ENCODE assay signal across 14 cellular contexts in the genomic region with DNA sequence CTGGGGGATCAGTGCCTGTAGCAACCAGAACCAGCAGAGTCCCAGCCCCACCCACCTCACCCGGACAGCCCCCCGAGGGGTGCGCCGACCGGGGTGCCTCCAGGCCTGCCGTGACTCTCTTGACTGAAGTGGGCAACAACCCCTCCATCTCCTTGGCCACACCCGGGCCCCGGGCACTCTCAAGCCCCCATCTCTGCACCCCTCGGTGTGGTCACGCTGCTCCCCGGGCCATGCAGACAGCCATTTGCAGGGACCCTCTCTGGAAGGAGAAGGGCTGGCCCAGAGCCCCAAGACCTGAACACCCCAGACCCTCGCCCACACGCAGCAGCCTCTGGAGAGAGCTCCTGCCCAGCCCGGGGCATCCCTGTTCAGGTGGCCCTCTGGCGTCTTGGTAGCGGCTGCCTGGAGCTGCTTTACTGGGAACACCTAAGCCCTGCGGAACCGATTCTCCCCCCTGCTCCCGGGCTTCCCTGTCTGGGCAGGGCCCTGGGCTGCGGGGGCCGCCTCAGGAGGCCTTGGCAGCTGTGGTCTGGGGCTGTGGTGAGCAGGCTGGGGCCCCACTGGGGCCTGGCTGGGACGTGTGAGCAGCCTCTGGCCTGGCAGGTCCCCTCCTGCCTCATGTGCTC.
DNase-seq lines count a peak whose midpoint lies in the region; ATAC-seq and TF ChIP-seq lines count a peak whose summit lies in the region.
"Had no signal": no experiment of that assay in that cellular context is flagged by ENCODE, and none has a peak within 500 bp of the region (broad histone marks: within the 10 kb centered on the region; RNA-seq: fewer than 3 reads in every experiment).

No MANE protein-coding gene starts in this region.

- H3K36me3 ChIP-seq in BLaER1 (no peaks in the 10 kb centered on the region), psoas muscle (ENCODE audit: insufficient read depth in 1 of 2, low read depth in 1 of 2) (no peaks in the 10 kb centered on the region)

- H3K27ac ChIP-seq in BLaER1: no peak overlapping the region
- H3K27ac ChIP-seq in psoas muscle: no peak overlapping the region

- ATAC-seq in psoas muscle: no peak
- no peak for ATAC-seq in stimulated activated memory B cell treated with anti-CD40 and anti-IgM and Interleukin-4, amounts not matched to agents 10 μg/mL and 1 μg/mL and 100 μg/mL, for 72 hours
- ATAC-seq in HG02678 (IDR thresholded peaks at IDR 0.05; ENCODE audit: unreplicated experiment): no peak
- ATAC-seq: HCT116 had no signal

- H3K9me3 ChIP-seq in BLaER1 (no peaks in the 10 kb centered on the region), psoas muscle (no peaks in the 10 kb centered on the region)

- H3K9ac ChIP-seq in BLaER1: no peak overlapping the region

- H3K4me1 Mint-ChIP-seq in stimulated activated memory B cell treated with anti-CD40 and anti-IgM and Interleukin-4, amounts not matched to agents 10 μg/mL and 1 μg/mL and 100 μg/mL, for 72 hours: no peaks in the 10 kb centered on the region

- 62 to 70% (median 66%) methylated on average over 21 to 22 of the region's 22 CpGs for WGBS in psoas muscle, 3 donors

- H3K4me3 ChIP-seq in BLaER1: no peak overlapping the region
- no peak overlapping the region for H3K4me3 ChIP-seq in psoas muscle

- peaks cover 40% of the 10 kb centered on the region for H4K20me1 ChIP-seq in BLaER1

- intact Hi-C loops in cardiac septum (cut with DNase I): no loop called here
- intact Hi-C loops in psoas muscle (cut with DNase I): no loop called here

- peaks cover 45% of the 10 kb centered on the region for H3K4me1 ChIP-seq in BLaER1
- no peaks in the 10 kb centered on the region for H3K4me1 ChIP-seq in psoas muscle

- H3K27me3 ChIP-seq in BLaER1: peaks cover 45% of the 10 kb centered on the region
- peaks cover 0 to 58% (median 15%) of the 10 kb centered on the region in 3 donors for H3K27me3 ChIP-seq in psoas muscle (ENCODE audit: insufficient read depth in 3 of 3, low read length in 2 of 3)

- no peak overlapping the region for H3K4me3 Mint-ChIP-seq in stimulated activated memory B cell treated with anti-CD40 and anti-IgM and Interleukin-4, amounts not matched to agents 10 μg/mL and 1 μg/mL and 100 μg/mL, for 72 hours

- H3K36me3 Mint-ChIP-seq in stimulated activated memory B cell treated with anti-CD40 and anti-IgM and Interleukin-4, amounts not matched to agents 10 μg/mL and 1 μg/mL and 100 μg/mL, for 72 hours: no peaks in the 10 kb centered on the region

- peaks cover 69% of the 10 kb centered on the region for H3K27me3 Mint-ChIP-seq in stimulated activated memory B cell treated with anti-CD40 and anti-IgM and Interleukin-4, amounts not matched to agents 10 μg/mL and 1 μg/mL and 100 μg/mL, for 72 hours

- TF ChIP-seq CTCF in psoas muscle (IDR thresholded peaks at IDR 0.05): no peak

- H3K4me2 ChIP-seq in BLaER1: peak overlapping the region; percentile 73

- DNase-seq in NOMO-1 treated with DMSO at 0.1 percent for 48 hours (lab: John Stamatoyannopoulos, UW; ENCODE audit: unreplicated experiment) (peak; percentile 22), cardiac septum (ENCODE audit: low spot score) (peak; percentile 51), psoas muscle (peak; percentile 9 to 42), medulla oblongata (ENCODE audit: extremely low spot score) (no peak)
- DNase-seq in stimulated activated CD4-positive, alpha-beta T cell treated with anti-CD3 and anti-CD28 coated beads, Interleukin-2, amount 100 ng/mL, for 48 hours: no peak
- DNase-seq: NCI-H1436 treated with DMSO at 0.1 percent for 48 hours, NCI-H2081 treated with DMSO at 0.1 percent for 48 hours, NCI-H2227 treated with DMSO at 0.1 percent for 48 hours, NCI-H526, SHP77 treated with DMSO at 0.1 percent for 48 hours had no signal

- H3K27ac Mint-ChIP-seq in stimulated activated memory B cell treated with anti-CD40 and anti-IgM and Interleukin-4, amounts not matched to agents 10 μg/mL and 1 μg/mL and 100 μg/mL, for 72 hours: no peak overlapping the region

- peaks cover 4% of the 10 kb centered on the region for H3K9me3 Mint-ChIP-seq in stimulated activated memory B cell treated with anti-CD40 and anti-IgM and Interleukin-4, amounts not matched to agents 10 μg/mL and 1 μg/mL and 100 μg/mL, for 72 hours

Comparison
In these comparisons a context has a peak if more than half of its experiments do, and no peak if none do; other contexts are left out.
1. DNase-seq: peak in NOMO-1 treated with DMSO at 0.1 percent for 48 hours (single experiment), cardiac septum (single experiment) and psoas muscle (2 of 2); none in stimulated activated CD4-positive, alpha-beta T cell treated with anti-CD3 and anti-CD28 coated beads, Interleukin-2, amount 100 ng/mL, for 48 hours (0 of 2) and medulla oblongata (single experiment).